In the genomic region with DNA sequence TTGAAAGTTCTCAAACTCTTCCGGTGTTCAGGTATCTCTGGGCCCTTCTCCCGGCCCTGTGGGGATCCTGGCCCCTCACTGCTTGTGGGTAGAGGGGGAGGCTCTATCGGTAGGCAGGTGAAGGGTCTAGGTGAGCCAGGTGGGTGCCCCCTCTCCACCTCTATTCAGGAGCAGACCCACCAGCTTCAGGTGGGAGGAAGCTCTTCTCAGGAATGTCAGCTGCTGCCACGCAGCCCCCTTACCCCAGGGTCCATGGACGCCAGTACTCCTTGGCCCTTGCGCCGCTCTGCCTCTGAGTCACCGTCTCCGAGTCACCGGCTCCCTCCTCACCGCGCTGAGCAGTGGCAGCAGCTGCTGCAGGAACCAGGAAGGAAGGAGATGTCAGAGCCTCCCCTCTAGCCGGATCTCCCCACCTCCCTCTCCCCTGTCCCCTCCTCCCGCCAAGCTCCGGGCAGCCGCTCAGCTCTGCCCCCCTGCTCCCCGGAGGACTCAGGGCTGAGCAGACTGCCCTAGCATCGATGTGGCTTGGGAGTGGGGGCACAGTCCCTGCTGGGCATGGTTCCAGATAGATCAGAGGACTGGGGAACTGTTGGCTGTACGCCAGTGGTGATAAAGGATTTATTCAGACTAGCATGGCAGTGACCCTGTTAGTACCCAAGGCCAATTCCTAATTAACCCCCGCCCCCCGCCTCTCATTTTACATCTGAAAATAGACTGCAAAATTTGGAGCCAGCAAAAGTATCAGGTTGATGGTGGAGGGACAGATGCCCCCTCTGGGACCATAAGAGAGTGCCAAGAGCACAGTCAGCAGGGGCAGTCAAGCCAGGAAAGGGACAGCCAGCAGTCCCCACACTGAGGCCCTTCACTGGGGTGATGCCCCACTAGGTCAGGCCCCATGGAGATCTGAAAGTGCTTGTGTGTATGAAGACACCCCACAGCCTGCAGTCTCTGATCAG, we compare ENCODE assay signal across 8 cellular contexts. TPM values are rescaled to one million over a fixed set of nuclear protein-coding genes. Genes with fewer than 3 reads are reported as not detected.
DNase-seq lines count a peak whose midpoint lies in the region; ATAC-seq, FAIRE-seq and TF ChIP-seq lines count a peak whose summit lies in the region.

Gene OSBPL7 (minus strand): TSS at position 371 of the 956 bp plus-strand sequence. CDS start 1,516 bp downstream, outside the sequence.

- H3K27ac ChIP-seq in astrocyte (ENCODE audit: low read depth, low read length) (peak within 1 kb of the TSS; percentile 30), hepatocyte (peak within 1 kb of the TSS; percentile 84)

- CTCF ChIA-PET in GM10248 (lab: Yijun Ruan, JAX), result interaction anchor here (0.8 to 2.9 kb wide), 10 partner anchors 9 to 158 kb away, joined by 3 to 20 read pairs (median 3); partner anchors contain the start of genes CDK5RAP3 and SCRN2

- H3K9me3 ChIP-seq in astrocyte (ENCODE audit: insufficient read depth, low read depth, low read length), result no peaks in the 10 kb centered on the region
- no peaks in the 10 kb centered on the region for H3K9me3 ChIP-seq in hepatocyte (ENCODE audit: low read depth)

- peaks cover 18% of the 10 kb centered on the region for H3K4me1 Mint-ChIP-seq in T-helper 2 cell treated with Interferon-gamma antibody and Interleukin-4, amounts not matched to agents 5 μg/mL and 100 μg/mL, for 36 hours (ENCODE audit: low read depth)
- H3K4me1 Mint-ChIP-seq in astrocyte (ENCODE audit: low read depth, unreplicated experiment), result peaks cover 6% of the 10 kb centered on the region

- POLR2A ChIA-PET in GM10248 (lab: Yijun Ruan, JAX), result no interaction called here

- H3K27me3 ChIP-seq in astrocyte (ENCODE audit: insufficient read depth, low read length), result no peaks in the 10 kb centered on the region
- H3K27me3 ChIP-seq in hepatocyte, result no peaks in the 10 kb centered on the region

- H3K4me3 ChIP-seq in astrocyte (ENCODE audit: insufficient read depth, low read depth, low read length) (peak within 1 kb of the TSS; percentile 79), hepatocyte (peak within 1 kb of the TSS; percentile 82)

- peak; percentile 59 for FAIRE-seq in astrocyte (lab: Jason Lieb, UNC)

- H3K27me3 Mint-ChIP-seq in T-helper 2 cell treated with Interferon-gamma antibody and Interleukin-4, amounts not matched to agents 5 μg/mL and 100 μg/mL, for 36 hours (ENCODE audit: low read depth), result no peaks in the 10 kb centered on the region
- H3K27me3 Mint-ChIP-seq in astrocyte (ENCODE audit: low read depth, unreplicated experiment), result no peaks in the 10 kb centered on the region

- DNase-seq in GM10248 (ENCODE audit: extremely low spot score) (peak; percentile 91), NCI-H1694 (lab: John Stamatoyannopoulos, UW) (peak; percentile 67), astrocyte (ENCODE audit: low read depth) (peak; percentile 84), hepatocyte (ENCODE audit: low spot score) (peak; percentile 91), retina (peak; percentile 77)
- DNase-seq in T-helper 2 cell treated with Interferon-gamma antibody and Interleukin-4, amounts not matched to agents 5 μg/mL and 100 μg/mL, for 36 hours (ENCODE audit: low spot score), result peak; percentile 74

- H3K36me3 ChIP-seq in astrocyte (ENCODE audit: insufficient read depth, low read length), result peaks cover 25% of the 10 kb centered on the region
- no peaks in the 10 kb centered on the region for H3K36me3 ChIP-seq in hepatocyte (replicated peaks; ENCODE audit: insufficient read depth, low read depth)

- peak within 1 kb of the TSS; percentile 92 for H3K4me2 ChIP-seq in astrocyte (ENCODE audit: low read length)
- peak within 1 kb of the TSS; percentile 95 for H3K4me2 ChIP-seq in hepatocyte

- ATAC-seq in HG02678 (IDR thresholded peaks at IDR 0.05; ENCODE audit: unreplicated experiment), result peak; percentile 94
- ATAC-seq in GM21367 (IDR thresholded peaks at IDR 0.05; ENCODE audit: unreplicated experiment), result no peak

- peak within 1 kb of the TSS; percentile 86 for H3K27ac Mint-ChIP-seq in T-helper 2 cell treated with Interferon-gamma antibody and Interleukin-4, amounts not matched to agents 5 μg/mL and 100 μg/mL, for 36 hours
- H3K27ac Mint-ChIP-seq in astrocyte (ENCODE audit: unreplicated experiment), result peak within 1 kb of the TSS; percentile 83

- peaks cover 4% of the 10 kb centered on the region for H3K79me2 ChIP-seq in astrocyte (ENCODE audit: insufficient read depth, low read length)
- H3K79me2 ChIP-seq in hepatocyte, result peaks cover 5% of the 10 kb centered on the region

- H2AFZ ChIP-seq in astrocyte (ENCODE audit: low read depth, low read length) (peak within 1 kb of the TSS; percentile 90), hepatocyte (peak within 1 kb of the TSS; percentile 73)

- 9% methylated on average over 21 of the region's 21 CpGs for WGBS in hepatocyte (ENCODE audit: low lambda C conversion rate, missing lambda C conversion rate)

- H3K36me3 Mint-ChIP-seq in T-helper 2 cell treated with Interferon-gamma antibody and Interleukin-4, amounts not matched to agents 5 μg/mL and 100 μg/mL, for 36 hours (ENCODE audit: low read depth), result peaks cover 27% of the 10 kb centered on the region
- H3K36me3 Mint-ChIP-seq in astrocyte (ENCODE audit: low read depth, unreplicated experiment), result peaks cover 18% of the 10 kb centered on the region

- no peaks in the 10 kb centered on the region for H3K9me3 Mint-ChIP-seq in T-helper 2 cell treated with Interferon-gamma antibody and Interleukin-4, amounts not matched to agents 5 μg/mL and 100 μg/mL, for 36 hours
- H3K9me3 Mint-ChIP-seq in astrocyte (ENCODE audit: unreplicated experiment), result no peaks in the 10 kb centered on the region

- H4K20me1 ChIP-seq in astrocyte (ENCODE audit: insufficient read depth, low read length) (peaks cover 10% of the 10 kb centered on the region), hepatocyte (ENCODE audit: insufficient read depth, poor library complexity, severe bottlenecking) (no peaks in the 10 kb centered on the region)

- peak; percentile 77 for TF ChIP-seq CTCF in GM10248 (IDR thresholded peaks at IDR 0.05; ENCODE audit: control extremely low read depth, extremely low read depth, low read depth, missing control alignments)
- no peak for TF ChIP-seq CTCF in astrocyte (IDR thresholded peaks at IDR 0.05; ENCODE audit: insufficient read depth, low read depth, low read length)
- peak; percentile 57 for TF ChIP-seq CTCF in hepatocyte (IDR thresholded peaks at IDR 0.05; ENCODE audit: poor library complexity)

- H3K4me1 ChIP-seq in astrocyte (ENCODE audit: insufficient read depth, low read length), result peaks cover 15% of the 10 kb centered on the region
- peaks cover 9% of the 10 kb centered on the region for H3K4me1 ChIP-seq in hepatocyte (ENCODE audit: insufficient read depth)

- H3K9me2 ChIP-seq in hepatocyte (replicated peaks; ENCODE audit: insufficient read depth), result no peaks in the 10 kb centered on the region

- H3K4me3 Mint-ChIP-seq in T-helper 2 cell treated with Interferon-gamma antibody and Interleukin-4, amounts not matched to agents 5 μg/mL and 100 μg/mL, for 36 hours, result peak within 1 kb of the TSS; percentile 99
- peak within 1 kb of the TSS; percentile 96 for H3K4me3 Mint-ChIP-seq in astrocyte (ENCODE audit: unreplicated experiment)

- H3K9ac ChIP-seq in astrocyte (ENCODE audit: low read length), result peak within 1 kb of the TSS; percentile 83

RNA-seq across cellular contexts. Expression of gene OSBPL7, which starts in this region (rescaled TPM):
- total RNA-seq in astrocyte, result 20.7 and 21.4 TPM in 2 replicates
- 3.9 and 6.2 TPM in 2 replicates for total RNA-seq in hepatocyte
- 9.3 and 9.8 TPM in 2 replicates for polyA plus RNA-seq in hepatocyte
